8 cellular contexts compared by ENCODE assay signal in genomic region chr7:2680792-2681490, GRCh38. TPM values are rescaled to one million over a fixed set of nuclear protein-coding genes. Genes with fewer than 3 reads are reported as not detected.
A peak's percentile ranks its signal among the peaks of the same experiment; 100 is the strongest.
DNase-seq lines count a peak whose midpoint lies in the region; ATAC-seq and TF ChIP-seq lines count a peak whose summit lies in the region.

No MANE protein-coding gene starts in this region.

- H3K9me3 ChIP-seq in mucosa of descending colon = no peaks in the 10 kb centered on the region

- ATAC-seq in GM19351 (IDR thresholded peaks at IDR 0.05; ENCODE audit: unreplicated experiment) = peak; percentile 54
- ATAC-seq in esophagus mucosa = peak; percentile 72
- ATAC-seq in mucosa of descending colon = peak; percentile 83
- ATAC-seq in HG02970 (IDR thresholded peaks at IDR 0.05; ENCODE audit: low FRiP score, unreplicated experiment) = no peak

- no peak overlapping the region for H3K4me3 ChIP-seq in mucosa of descending colon

- intact Hi-C loops in mucosa of descending colon (cut with DNase I, micrococcal nuclease) = loop anchor here (10.0 kb wide), 2 partner anchors 206 to 236 kb away; partner anchors contain the start of gene GRIFIN (in 1 of the 2)

- no peaks in the 10 kb centered on the region for H3K36me3 ChIP-seq in mucosa of descending colon (ENCODE audit: low read depth)

- no peak for DNase-seq in AG09319 (ENCODE audit: extremely low read depth, low read depth)
- DNase-seq in NCI-H774 (lab: John Stamatoyannopoulos, UW) = peak; percentile 16
- DNase-seq in activated CD8-positive, alpha-beta memory T cell treated with anti-CD3 and anti-CD28 coated beads, Interleukin-2, amount 50 U/mL, for 48 hours = peak; percentile 77
- peak in 2 of 3 donors; percentile 85 to 90 for DNase-seq in mucosa of descending colon
- DNase-seq in stimulated activated CD8-positive, alpha-beta memory T cell treated with anti-CD3 and anti-CD28 coated beads, Interleukin-7, amount 100 ng/mL, for 4 hours (ENCODE audit: low read depth in 2 of 2) = peak; percentile 19 to 28

- H3K4me1 ChIP-seq in mucosa of descending colon (ENCODE audit: low read depth) = no peaks in the 10 kb centered on the region

- TF ChIP-seq CTCF in AG09319 (IDR thresholded peaks at IDR 0.05; ENCODE audit: low read depth, low read length) (peak; percentile 82), mucosa of descending colon (IDR thresholded peaks at IDR 0.05) (peak; percentile 62)

RNA-seq across cellular contexts. Expression of gene AMZ1, which starts 7.1 kb away (rescaled TPM):
- total RNA-seq in esophagus mucosa = 0.12 TPM
- total RNA-seq in mucosa of descending colon = 1 to 10 TPM in 1 of 3 donors, under 1 TPM in 1, not detected in 1; 0.61 to 1.3 TPM

RNA-seq across cellular contexts. Expression of gene TTYH3, which starts 49.2 kb away (rescaled TPM):
- total RNA-seq in esophagus mucosa = 11.7 TPM
- 10 to 100 TPM; 23.4 to 63.7 (median 32.1) TPM for total RNA-seq in mucosa of descending colon
